17 cellular contexts compared by ENCODE assay signal in genomic region chr9:106288689-106289088, GRCh38.
"Had no signal": no experiment of that assay in that cellular context is flagged by ENCODE, and none has a peak within 500 bp of the region (broad histone marks: within the 10 kb centered on the region; RNA-seq: fewer than 3 reads in every experiment).

No MANE protein-coding gene starts in this region.

- H3K9ac ChIP-seq: SK-N-SH had no signal

- H3K36me3 ChIP-seq: MG63 had no signal

- H3K27me3 ChIP-seq: MG63 had no signal

- H3K27ac ChIP-seq: HL-60 had no signal

- H3K9me2 ChIP-seq: SK-N-SH had no signal

- DNase-seq: KBM-7, MG63, NCI-H1092 treated with DMSO at 0.1 percent for 48 hours, NCI-H1436, NCI-H187, NCI-H2029, NCI-H2081 treated with DMSO at 0.1 percent for 48 hours, NCI-H2171, NCI-H226, NCI-H446 treated with DMSO at 0.1 percent for 48 hours, NCI-H510A treated with DMSO at 0.1 percent for 48 hours, NCI-H526, RPMI8226, SHP77, SK-N-SH, SW 1271 had no signal

- H3K9me3 ChIP-seq: MG63, SK-N-SH had no signal

- H3K4me2 ChIP-seq: SK-N-SH had no signal

- H3K4me3 ChIP-seq: MG63 had no signal
